Comparison of ENCODE assay signal across 13 cellular contexts in the genomic region with DNA sequence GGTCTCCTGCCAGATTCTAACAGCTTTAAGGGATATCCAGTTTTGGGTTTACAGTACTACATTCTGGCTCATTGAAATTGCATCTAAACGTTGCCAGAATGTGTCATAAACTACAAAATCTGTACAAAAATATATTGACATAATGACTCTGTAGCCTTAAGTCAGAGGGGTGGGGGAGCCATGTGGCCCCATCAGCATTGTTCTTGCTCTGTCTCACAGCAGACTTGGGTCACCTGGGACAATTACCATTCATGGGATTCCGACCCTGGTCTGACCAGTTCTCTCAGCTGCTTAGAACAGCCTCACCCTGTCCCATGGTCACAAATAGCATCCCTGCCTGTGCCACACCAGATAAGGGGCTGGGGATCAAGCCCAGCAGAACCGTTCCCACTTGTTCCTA. TPM values are rescaled to one million over a fixed set of nuclear protein-coding genes. Genes with fewer than 3 reads are reported as not detected.
A peak's percentile ranks its signal among the peaks of the same experiment; 100 is the strongest.
DNase-seq lines count a peak whose midpoint lies in the region; ATAC-seq, FAIRE-seq and TF ChIP-seq lines count a peak whose summit lies in the region.
"Had no signal": no experiment of that assay in that cellular context is flagged by ENCODE, and none has a peak within 500 bp of the region (broad histone marks: within the 10 kb centered on the region; RNA-seq: fewer than 3 reads in every experiment).

No MANE protein-coding gene starts in this region.

- no peak for TF ChIP-seq POLR2A in K562 (conservative IDR thresholded peaks at IDR 0.05)

- no peak for TF ChIP-seq RAD21 in K562 (CRISPR knock-in tag; conservative IDR thresholded peaks at IDR 0.05 in 1 of 2, IDR thresholded peaks at IDR 0.05 in 1 of 2)

- no peaks in the 10 kb centered on the region for H3K36me3 ChIP-seq in K562 (ENCODE audit: control insufficient read depth, insufficient read depth, low read length)
- no peaks in the 10 kb centered on the region for H3K36me3 ChIP-seq in right atrium auricular region
- H3K36me3 ChIP-seq in stomach smooth muscle (ENCODE audit: control insufficient read depth in 2 of 2, insufficient read depth in 2 of 2, low read length in 2 of 2), result no peaks in the 10 kb centered on the region
- H3K36me3 ChIP-seq: colonic mucosa, spleen had no signal

- H3K9me3 ChIP-seq in K562 (replicated peaks; ENCODE audit: control insufficient read depth, insufficient read depth, low read depth, low read length), result no peaks in the 10 kb centered on the region
- no peaks in the 10 kb centered on the region for H3K9me3 ChIP-seq in right atrium auricular region
- no peaks in the 10 kb centered on the region for H3K9me3 ChIP-seq in stomach smooth muscle (ENCODE audit: control insufficient read depth in 2 of 2, low read length in 2 of 2)
- H3K9me3 ChIP-seq: colonic mucosa, spleen had no signal

- peak overlapping the region; percentile 47 for H2AFZ ChIP-seq in K562 (ENCODE audit: low read depth, low read length)

- no peak for FAIRE-seq in K562 (lab: Jason Lieb, UNC)
- FAIRE-seq: TTC549 had no signal

- H3K4me1 Mint-ChIP-seq in activated T-cell treated with anti-CD3 and anti-CD28 coated beads, Interleukin-2, amount 50 U/mL, for 4 hours (ENCODE audit: low read depth), result peaks cover 38% of the 10 kb centered on the region

- no peaks in the 10 kb centered on the region for H3K9me1 ChIP-seq in K562 (ENCODE audit: control insufficient read depth, insufficient read depth, low read length)

- POLR2A ChIA-PET in K562 (lab: Yijun Ruan, JAX), result interaction anchor here (0.7 kb wide), 1 partner anchor 37 kb away, joined by 5 read pairs; no protein-coding TSS in a partner anchor

- no peaks in the 10 kb centered on the region for H3K27me3 ChIP-seq in K562 (ENCODE audit: control insufficient read depth in 2 of 2, insufficient read depth in 2 of 2, low read length in 2 of 2)
- no peaks in the 10 kb centered on the region for H3K27me3 ChIP-seq in right atrium auricular region
- H3K27me3 ChIP-seq in stomach smooth muscle (ENCODE audit: control insufficient read depth in 1 of 2, insufficient read depth in 2 of 2, low read length in 2 of 2), result no peaks in the 10 kb centered on the region
- H3K27me3 ChIP-seq: colonic mucosa, spleen had no signal

- H3K36me3 Mint-ChIP-seq in activated T-cell treated with anti-CD3 and anti-CD28 coated beads, Interleukin-2, amount 50 U/mL, for 4 hours (ENCODE audit: insufficient read depth), result no peaks in the 10 kb centered on the region

- H3K4me3 Mint-ChIP-seq in activated T-cell treated with anti-CD3 and anti-CD28 coated beads, Interleukin-2, amount 50 U/mL, for 4 hours, result no peak overlapping the region

- CTCF ChIA-PET in K562 (lab: Yijun Ruan, JAX; ENCODE audit: low intra/inter-chr PET ratio), result no interaction called here

- no peak overlapping the region for H3K4me2 ChIP-seq in K562 (ENCODE audit: insufficient read depth, low read length)

- no peaks in the 10 kb centered on the region for H4K20me1 ChIP-seq in K562 (replicated peaks; ENCODE audit: control insufficient read depth, insufficient read depth, low read length)

- intact Hi-C loops in K562 (cut with micrococcal nuclease), result no loop called here

- H3K4me3 ChIP-seq in K562 (no peak overlapping the region), right atrium auricular region (no peak overlapping the region), stomach smooth muscle (ENCODE audit: low read length in 2 of 2) (no peak overlapping the region)
- H3K4me3 ChIP-seq: colonic mucosa, spleen had no signal

- 0 out of 5 replicates have a peak, but pooled peaks cover 0 to 4% of the 10 kb centered on the region in 2 experiments for H3K4me1 ChIP-seq in K562 (replicated peaks in 1 of 2; ENCODE audit: control insufficient read depth in 2 of 2, insufficient read depth in 2 of 2, low read length in 2 of 2)
- H3K4me1 ChIP-seq in right atrium auricular region, result peaks cover 0 to 32% of the 10 kb centered on the region in 2 donors
- peaks cover 31% of the 10 kb centered on the region for H3K4me1 ChIP-seq in stomach smooth muscle (ENCODE audit: control insufficient read depth, insufficient read depth, low read length)
- H3K4me1 ChIP-seq: colonic mucosa had no signal

- H3K27me3 Mint-ChIP-seq in activated T-cell treated with anti-CD3 and anti-CD28 coated beads, Interleukin-2, amount 50 U/mL, for 4 hours (ENCODE audit: low read depth), result no peaks in the 10 kb centered on the region

- 12% methylated on average over 3 of the region's 3 CpGs for WGBS in K562 (ENCODE audit: insufficient coverage, low coverage, missing lambda C conversion rate)

- DNase-seq in M059J (ENCODE audit: low read depth) (peak; percentile 10), K562 (ENCODE audit: extremely low read depth in 1 of 4, low spot score in 3 of 4) (no peak), right atrium auricular region (ENCODE audit: low spot score) (no peak), DMS114 treated with DMSO at 0.1 percent for 48 hours (lab: John Stamatoyannopoulos, UW; ENCODE audit: unreplicated experiment) (no peak), NCI-H345 treated with DMSO at 0.1 percent for 48 hours (lab: John Stamatoyannopoulos, UW; ENCODE audit: unreplicated experiment) (no peak)
- no peak for DNase-seq in activated T-cell treated with anti-CD3 and anti-CD28 coated beads, Interleukin-2, amount 50 U/mL, for 4 hours
- DNase-seq: colonic mucosa, DMS53, Karpas-422, spleen had no signal

- H3K9ac ChIP-seq in K562 (ENCODE audit: insufficient read depth in 1 of 2, low read depth in 2 of 2, low read length in 2 of 2), result no peak overlapping the region
- H3K9ac ChIP-seq in stomach smooth muscle (ENCODE audit: low read length in 2 of 2), result no peak overlapping the region

- in situ Hi-C loops in K562 (cut with MboI), result no loop called here

- BruUV-seq in K562 (replicated peaks; lab: Mats Ljungman, UMichigan), result no TSS peak

- no peak for TF ChIP-seq EP300 in K562 (IDR thresholded peaks at IDR 0.05; ENCODE audit: low read length)

- ATAC-seq in K562 (peak; percentile 47), HG02870 (IDR thresholded peaks at IDR 0.05; ENCODE audit: unreplicated experiment) (no peak)
- ATAC-seq in activated T-cell treated with anti-CD3 and anti-CD28 coated beads, Interleukin-2, amount 50 U/mL, for 4 hours, result no peak

- H3K9me3 Mint-ChIP-seq in activated T-cell treated with anti-CD3 and anti-CD28 coated beads, Interleukin-2, amount 50 U/mL, for 4 hours, result no peaks in the 10 kb centered on the region

- H3K27ac ChIP-seq in K562 (ENCODE audit: extremely low read depth, low read depth, low read length) (no peak overlapping the region), right atrium auricular region (peak overlapping the region; percentile 39 to 72), stomach smooth muscle (ENCODE audit: low read length) (peak overlapping the region; percentile 56)

- no peak for TF ChIP-seq CTCF in K562 (IDR thresholded peaks at IDR 0.05 in 2 of 3, conservative IDR thresholded peaks at IDR 0.05 in 1 of 3; ENCODE audit: insufficient read depth in 2 of 3, low read depth in 1 of 3, low read length in 3 of 3)
- TF ChIP-seq CTCF in right atrium auricular region (IDR thresholded peaks at IDR 0.05), result no peak

- no peaks in the 10 kb centered on the region for H3K79me2 ChIP-seq in K562 (ENCODE audit: control insufficient read depth, insufficient read depth, low read length)

TF ChIP-seq in K562, 482 proteins besides CTCF, POLR2A, EP300 and RAD21:
- TF ChIP-seq ZNF780A (CRISPR knock-in tag; IDR thresholded peaks at IDR 0.05), result no peak
- TF ChIP-seq ZNF224 (CRISPR knock-in tag; IDR thresholded peaks at IDR 0.05), result no peak
- TF ChIP-seq ETS2 (tag; IDR thresholded peaks at IDR 0.05; ENCODE audit: borderline replicate concordance, poor library complexity, severe bottlenecking), result no peak
- no peak for TF ChIP-seq ZC3H4 (CRISPR knock-in tag; IDR thresholded peaks at IDR 0.05; ENCODE audit: borderline replicate concordance)
- TF ChIP-seq NCOA2 (IDR thresholded peaks at IDR 0.05; ENCODE audit: partially characterized antibody in 2 of 2), result no peak
- TF ChIP-seq GTF2E2 (tag; IDR thresholded peaks at IDR 0.05), result no peak
- no peak for TF ChIP-seq MYC (IDR thresholded peaks at IDR 0.05; ENCODE audit: low read depth, low read length)
- TF ChIP-seq MYC (CRISPR knock-in tag; IDR thresholded peaks at IDR 0.05; ENCODE audit: borderline replicate concordance, low read depth), result no peak
- no peak for TF ChIP-seq NCOR1 (IDR thresholded peaks at IDR 0.05)

RNA-seq across cellular contexts. Expression of a gene that starts 43.3 kb away (rescaled TPM):
- total RNA-seq in M059J (2014; rRNA removed; shearing (Covaris generic)), result 38.6 and 53.0 TPM in 2 replicates
- total RNA-seq in K562 (2011; cell fraction: chromatin; rRNA removed; ENCODE audit: low replicate concordance), result 259 and 607 TPM in 2 replicates
- 97.6 and 127 TPM in 2 replicates for total RNA-seq in K562 (2011; cell fraction: nucleolus; rRNA removed)
- 277 and 397 TPM in 2 replicates for total RNA-seq in K562 (2011; cell fraction: nucleoplasm; rRNA removed)
- 29.3 and 32.5 TPM in 2 replicates for total RNA-seq in K562 (2014; rRNA removed)
- total RNA-seq in K562 (2014; rRNA removed; fragmentation: Illumina TruSeq; extraction: Trizol), result 71.9 and 82.3 TPM in 2 replicates
- total RNA-seq in K562 (2015; rRNA removed; fragmentation: Illumina TruSeq; extraction: Trizol), result 70.1 and 70.8 TPM in 2 replicates
- 76.9 and 90.3 TPM in 2 replicates for total RNA-seq in K562 (2021)
- polyA plus RNA-seq in K562 (2011; rRNA removed), result 45.8 and 48.0 TPM in 2 replicates
- 26.1 and 36.3 TPM in 2 replicates for polyA plus RNA-seq in K562 (2011; cell fraction: cytosol; rRNA removed)
- 102 and 117 TPM in 2 replicates for polyA plus RNA-seq in K562 (2011; cell fraction: nucleus; rRNA removed)
- polyA plus RNA-seq in K562 (2012), result 29.2 and 39.4 TPM in 2 replicates
- polyA plus RNA-seq in K562 (2014; fragmentation: Illumina TruSeq; extraction: Trizol), result 34.0 and 36.9 TPM in 2 replicates
- polyA plus RNA-seq in K562 (2014; fragmentation: Nextera tagmentation; extraction: Ambion mirVana), result 10 to 100 TPM; 13.4 to 22.0 TPM
- 25.7 and 26.8 TPM in 2 replicates for polyA plus RNA-seq in K562 (2014; rRNA removed)
- polyA minus RNA-seq in K562 (2011; rRNA and poly(A)+ RNA removed), result 279 and 322 TPM in 2 replicates
- polyA minus RNA-seq in K562 (2011; cell fraction: cytosol; rRNA and poly(A)+ RNA removed), result 59.1 and 73.6 TPM in 2 replicates
- 174 and 313 TPM in 2 replicates for polyA minus RNA-seq in K562 (2011; cell fraction: nucleus; rRNA and poly(A)+ RNA removed)
- 10 to 100 TPM; 55.0 to 64.1 TPM for total RNA-seq in right atrium auricular region
- total RNA-seq in activated T-cell treated with anti-CD3 and anti-CD28 coated beads, Interleukin-2, amount 50 U/mL, for 4 hours, result 10 to 100 TPM; 45.6 to 49.7 (median 47.5) TPM
